ENCODE assay signal across 8 cellular contexts in the genomic region with DNA sequence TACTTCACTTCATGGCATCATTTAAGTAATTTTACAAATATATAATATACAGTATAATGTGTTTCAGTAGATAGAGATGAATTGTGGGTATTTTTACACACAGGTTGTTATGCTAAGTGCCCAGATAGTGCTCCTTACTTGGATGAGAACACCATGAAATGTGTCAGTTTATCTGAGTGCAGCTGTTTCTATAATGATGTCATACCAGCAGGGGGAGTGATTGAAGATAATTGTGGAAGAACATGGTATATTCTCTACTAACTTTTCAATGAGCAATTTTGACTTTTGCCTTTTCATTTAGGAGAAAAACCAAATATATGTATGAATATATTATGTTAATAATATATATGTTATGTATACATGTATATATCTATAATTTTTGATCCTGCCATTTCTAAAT.
DNase-seq lines count a peak whose midpoint lies in the region; ATAC-seq, FAIRE-seq and TF ChIP-seq lines count a peak whose summit lies in the region.

No MANE protein-coding gene starts in this region.

- intact Hi-C loops in natural killer cell (cut with micrococcal nuclease): no loop called here
- intact Hi-C loops in esophagus squamous epithelium (cut with DNase I): no loop called here

- no peak overlapping the region for H3K27ac Mint-ChIP-seq in natural killer cell

- H3K4me1 ChIP-seq in OCI-LY3 (ENCODE audit: low read length) (no peaks in the 10 kb centered on the region), keratinocyte (ENCODE audit: control insufficient read depth, extremely low read depth, insufficient read depth, low read length) (no peaks in the 10 kb centered on the region), esophagus squamous epithelium (no peaks in the 10 kb centered on the region)

- no peak overlapping the region for H3K27ac ChIP-seq in OCI-LY3 (ENCODE audit: low read length)
- no peak overlapping the region for H3K27ac ChIP-seq in keratinocyte (ENCODE audit: control insufficient read depth, insufficient read depth, low read length)
- H3K27ac ChIP-seq in esophagus squamous epithelium: no peak overlapping the region

- ATAC-seq in HG02588 (IDR thresholded peaks at IDR 0.05; ENCODE audit: unreplicated experiment): peak; percentile 59
- ATAC-seq in natural killer cell: no peak
- ATAC-seq in HG03039 (IDR thresholded peaks at IDR 0.05; ENCODE audit: unreplicated experiment): no peak

- H2AFZ ChIP-seq in OCI-LY3 (ENCODE audit: low read depth, low read length) (no peak overlapping the region), keratinocyte (ENCODE audit: control insufficient read depth, low read length) (no peak overlapping the region)

- no peak overlapping the region for H3K4me2 ChIP-seq in OCI-LY3 (ENCODE audit: low read length)
- H3K4me2 ChIP-seq in keratinocyte (ENCODE audit: control insufficient read depth, extremely low read depth, insufficient read depth, low read depth, low read length): no peak overlapping the region

- no peaks in the 10 kb centered on the region for H3K36me3 Mint-ChIP-seq in natural killer cell

- DNase-seq in GM10248 (ENCODE audit: extremely low spot score) (peak; percentile 33), keratinocyte (ENCODE audit: low read depth, low spot score) (peak; percentile 13), natural killer cell (no peak), esophagus squamous epithelium (lab: John Stamatoyannopoulos, UW) (no peak)
- no peak for DNase-seq in activated CD4-positive, CD25-positive, alpha-beta regulatory T cell treated with anti-CD3 and anti-CD28 coated beads, Interleukin-2, amount 50 U/mL, for 72 hours

- H3K36me3 ChIP-seq in OCI-LY3 (replicated peaks; ENCODE audit: low read depth, low read length) (no peaks in the 10 kb centered on the region), keratinocyte (ENCODE audit: control insufficient read depth in 2 of 2, extremely low read depth in 1 of 2, insufficient read depth in 2 of 2, low read length in 2 of 2) (no peaks in the 10 kb centered on the region), esophagus squamous epithelium (no peaks in the 10 kb centered on the region)

- H3K9me3 Mint-ChIP-seq in natural killer cell: peaks cover 3% of the 10 kb centered on the region in 2 donors

- H3K79me2 ChIP-seq in OCI-LY3 (ENCODE audit: low read length) (no peaks in the 10 kb centered on the region), keratinocyte (ENCODE audit: control insufficient read depth, insufficient read depth, low read length) (no peaks in the 10 kb centered on the region)

- TF ChIP-seq POLR2A in esophagus squamous epithelium (IDR thresholded peaks at IDR 0.05): no peak

- peaks cover 3% of the 10 kb centered on the region for H3K9me1 ChIP-seq in keratinocyte (ENCODE audit: control insufficient read depth, extremely low read depth, insufficient read depth, low read length)

- H3K4me3 ChIP-seq in OCI-LY3 (ENCODE audit: low read length): no peak overlapping the region
- H3K4me3 ChIP-seq in keratinocyte (ENCODE audit: control insufficient read depth in 2 of 3, extremely low read depth in 1 of 3, insufficient read depth in 2 of 3, low read depth in 1 of 3, low read length in 3 of 3): no peak overlapping the region
- no peak overlapping the region for H3K4me3 ChIP-seq in esophagus squamous epithelium

- no peak overlapping the region for H3K4me3 Mint-ChIP-seq in natural killer cell

- peak; percentile 29 for FAIRE-seq in keratinocyte (lab: Jason Lieb, UNC)

- CTCF ChIA-PET in GM10248 (lab: Yijun Ruan, JAX): interaction anchor here (0.9 to 3.2 kb wide), 14 partner anchors 8 to 183 kb away, joined by 3 to 10 read pairs (median 4); no protein-coding TSS in a partner anchor

- H3K4me1 Mint-ChIP-seq in natural killer cell: no peaks in the 10 kb centered on the region

- H3K9me3 ChIP-seq in OCI-LY3 (ENCODE audit: insufficient read depth, low read length): no peaks in the 10 kb centered on the region
- no peaks in the 10 kb centered on the region for H3K9me3 ChIP-seq in keratinocyte (ENCODE audit: control insufficient read depth, low read depth, low read length)
- H3K9me3 ChIP-seq in esophagus squamous epithelium: no peaks in the 10 kb centered on the region

- H4K20me1 ChIP-seq in OCI-LY3 (ENCODE audit: insufficient read depth, low read length): no peaks in the 10 kb centered on the region
- H4K20me1 ChIP-seq in keratinocyte (ENCODE audit: control insufficient read depth, extremely low read depth, insufficient read depth, low read length): no peaks in the 10 kb centered on the region

- TF ChIP-seq CTCF in GM10248 (IDR thresholded peaks at IDR 0.05; ENCODE audit: control extremely low read depth, extremely low read depth, low read depth, missing control alignments) (peak; percentile 42), OCI-LY3 (IDR thresholded peaks at IDR 0.05; ENCODE audit: low read depth, low read length) (peak; percentile 56), keratinocyte (optimal IDR thresholded peaks at IDR 0.05 in 1 of 3, IDR thresholded peaks at IDR 0.05 in 1 of 3, conservative IDR thresholded peaks at IDR 0.05 in 1 of 3; ENCODE audit: extremely low read depth in 1 of 3, insufficient read depth in 2 of 3, low read length in 3 of 3) (peak in 2 of 3 experiments; percentile 47), natural killer cell (IDR thresholded peaks at IDR 0.05) (no peak), esophagus squamous epithelium (IDR thresholded peaks at IDR 0.05) (peak in 1 of 6 experiments; percentile 24)

- no peaks in the 10 kb centered on the region for H3K27me3 Mint-ChIP-seq in natural killer cell (ENCODE audit: low read depth in 2 of 2)

- H3K27me3 ChIP-seq in OCI-LY3 (ENCODE audit: low read depth, low read length) (no peaks in the 10 kb centered on the region), keratinocyte (ENCODE audit: control insufficient read depth, extremely low read depth, insufficient read depth, low read length) (no peaks in the 10 kb centered on the region), esophagus squamous epithelium (no peaks in the 10 kb centered on the region)

- no peak overlapping the region for H3K9ac ChIP-seq in OCI-LY3 (ENCODE audit: low read length)
- H3K9ac ChIP-seq in keratinocyte (ENCODE audit: control insufficient read depth, extremely low read depth, insufficient read depth, low read length): no peak overlapping the region

- dilution Hi-C loops in keratinocyte (cut with MboI; ENCODE audit: extremely low pct_ligation_motif_present, low sequenced_read_pairs): no loop called here

- POLR2A ChIA-PET in GM10248 (lab: Yijun Ruan, JAX): no interaction called here

Comparison
In these comparisons a context has a peak if more than half of its experiments do, and no peak if none do; other contexts are left out.
1. DNase-seq: peak in GM10248 (single experiment) and keratinocyte (single experiment); none in natural killer cell (single experiment), activated CD4-positive, CD25-positive, alpha-beta regulatory T cell treated with anti-CD3 and anti-CD28 coated beads, Interleukin-2, amount 50 U/mL, for 72 hours (single experiment) and esophagus squamous epithelium (single experiment).